ENCODE assay signal across 8 cellular contexts in the genomic region with DNA sequence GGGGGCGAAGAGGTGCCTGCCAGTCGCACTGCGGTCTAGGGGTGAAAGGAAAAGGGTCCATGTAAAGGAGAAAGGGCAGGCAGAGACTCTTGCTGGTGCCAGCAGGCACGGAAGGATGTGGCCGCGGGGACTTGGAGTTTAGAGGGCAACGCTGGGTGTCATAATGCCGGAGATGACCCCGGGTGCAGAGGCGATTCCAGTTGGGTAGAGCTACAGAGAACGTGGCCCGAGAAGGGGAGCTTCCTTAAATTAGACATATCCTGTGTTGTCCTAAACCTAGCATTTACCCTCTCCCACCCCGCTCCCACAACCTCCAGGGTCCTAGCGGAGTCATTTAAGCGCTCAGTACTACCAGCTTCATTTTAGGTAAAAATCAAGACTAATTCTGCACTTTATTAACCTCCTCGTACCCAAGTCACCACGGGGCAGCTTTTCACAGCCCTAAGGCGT.
DNase-seq lines count a peak whose midpoint lies in the region; ATAC-seq and TF ChIP-seq lines count a peak whose summit lies in the region.

No MANE protein-coding gene starts in this region.

- no peaks in the 10 kb centered on the region for H3K27me3 ChIP-seq in PC-3 (ENCODE audit: low read length)

- no peaks in the 10 kb centered on the region for H3K36me3 Mint-ChIP-seq in dendritic cell treated with granulocyte-macrophage colony-stimulating factor and Interleukin-4, amounts not matched to agents 40 ng/mL and 50 ng/mL, for 4 days (ENCODE audit: low read depth)
- peaks cover 14% of the 10 kb centered on the region for H3K36me3 Mint-ChIP-seq in progenitor cell of endocrine pancreas (ENCODE audit: insufficient read depth)

- H2AFZ ChIP-seq in PC-3 (ENCODE audit: low read length): no peak overlapping the region

- no peak overlapping the region for H3K4me2 ChIP-seq in PC-3 (ENCODE audit: low read length)

- H3K4me3 Mint-ChIP-seq in dendritic cell treated with granulocyte-macrophage colony-stimulating factor and Interleukin-4, amounts not matched to agents 40 ng/mL and 50 ng/mL, for 4 days: peak overlapping the region; percentile 66
- peak overlapping the region; percentile 58 for H3K4me3 Mint-ChIP-seq in progenitor cell of endocrine pancreas (ENCODE audit: low read depth)

- BruUV-seq in PC-3 (replicated peaks; lab: Mats Ljungman, UMichigan): no TSS peak

- H3K36me3 ChIP-seq in PC-3 (ENCODE audit: low read depth, low read length): no peaks in the 10 kb centered on the region

- CTCF ChIA-PET in PC-3 (lab: Charles Lee): no interaction called here

- no peak overlapping the region for H3K9ac ChIP-seq in PC-3 (ENCODE audit: low read length)

- POLR2A ChIA-PET in PC-3 (lab: Charles Lee; ENCODE audit: unreplicated experiment): no interaction called here

- H4K20me1 ChIP-seq in PC-3 (ENCODE audit: low read length): no peaks in the 10 kb centered on the region

- H3K4me1 ChIP-seq in PC-3 (ENCODE audit: insufficient read depth, low read length): peaks cover 16% of the 10 kb centered on the region

- TF ChIP-seq CTCF in progenitor cell of endocrine pancreas (IDR thresholded peaks at IDR 0.05; ENCODE audit: unreplicated experiment): no peak
- TF ChIP-seq CTCF in PC-3 (conservative IDR thresholded peaks at IDR 0.05; ENCODE audit: low read depth, low read length): no peak

- H3K27ac ChIP-seq in PC-3 (ENCODE audit: low read length): no peak overlapping the region

- H3K27me3 Mint-ChIP-seq in dendritic cell treated with granulocyte-macrophage colony-stimulating factor and Interleukin-4, amounts not matched to agents 40 ng/mL and 50 ng/mL, for 4 days: peaks cover 92% of the 10 kb centered on the region
- peaks cover 82% of the 10 kb centered on the region for H3K27me3 Mint-ChIP-seq in progenitor cell of endocrine pancreas

- no peak for ATAC-seq in PC-3
- ATAC-seq in HG03342 (IDR thresholded peaks at IDR 0.05; ENCODE audit: unreplicated experiment): no peak

- no peak overlapping the region for H3K27ac Mint-ChIP-seq in dendritic cell treated with granulocyte-macrophage colony-stimulating factor and Interleukin-4, amounts not matched to agents 40 ng/mL and 50 ng/mL, for 4 days
- no peak overlapping the region for H3K27ac Mint-ChIP-seq in progenitor cell of endocrine pancreas

- H3F3A ChIP-seq in PC-3 (ENCODE audit: low read length, unreplicated experiment): no peaks in the 10 kb centered on the region

- no peak overlapping the region for H3K4me3 ChIP-seq in PC-3 (ENCODE audit: low read length)

- H3K4me1 Mint-ChIP-seq in dendritic cell treated with granulocyte-macrophage colony-stimulating factor and Interleukin-4, amounts not matched to agents 40 ng/mL and 50 ng/mL, for 4 days (ENCODE audit: low read depth): peaks cover 44% of the 10 kb centered on the region
- H3K4me1 Mint-ChIP-seq in progenitor cell of endocrine pancreas (ENCODE audit: low read depth): peaks cover 29% of the 10 kb centered on the region

- intact Hi-C loops in dendritic cell treated with granulocyte-macrophage colony-stimulating factor and Interleukin-4, amounts not matched to agents 40 ng/mL and 50 ng/mL, for 4 days (cut with micrococcal nuclease): no loop called here
- intact Hi-C loops in PC-3 (cut with micrococcal nuclease): no loop called here

- DNase-seq in GM03348 (ENCODE audit: low spot score): peak; percentile 24
- peak; percentile 27 for DNase-seq in NOMO-1 treated with dmso at 0.1 percent for 144 hours (lab: John Stamatoyannopoulos, UW; ENCODE audit: unreplicated experiment)
- DNase-seq in progenitor cell of endocrine pancreas (ENCODE audit: low spot score, unreplicated experiment): no peak
- DNase-seq in PC-3: no peak
- DNase-seq in mucosa of gallbladder (ENCODE audit: low spot score): no peak
- DNase-seq in RPMI8226: no peak

- no peaks in the 10 kb centered on the region for H3K9me3 ChIP-seq in PC-3 (ENCODE audit: low read length)

- H3K79me2 ChIP-seq in PC-3 (ENCODE audit: low read length): no peaks in the 10 kb centered on the region

- H3K9me3 Mint-ChIP-seq in dendritic cell treated with granulocyte-macrophage colony-stimulating factor and Interleukin-4, amounts not matched to agents 40 ng/mL and 50 ng/mL, for 4 days: peaks cover 6% of the 10 kb centered on the region
- peaks cover 25% of the 10 kb centered on the region for H3K9me3 Mint-ChIP-seq in progenitor cell of endocrine pancreas (ENCODE audit: low read depth)

- no peaks in the 10 kb centered on the region for H3K9me2 ChIP-seq in PC-3 (replicated peaks; ENCODE audit: low read length)

Comparison
In these comparisons a context has a peak if more than half of its experiments do, and no peak if none do; other contexts are left out.
1. DNase-seq: peak in GM03348 (single experiment) and NOMO-1 treated with dmso at 0.1 percent for 144 hours (single experiment); none in progenitor cell of endocrine pancreas (single experiment), PC-3 (single experiment), mucosa of gallbladder (single experiment) and RPMI8226 (single experiment).